Comparison of ENCODE assay signal across 22 cellular contexts in genomic region chr9:135344915-135345500, GRCh38.
DNase-seq lines count a peak whose midpoint lies in the region; ATAC-seq, FAIRE-seq and TF ChIP-seq lines count a peak whose summit lies in the region.
"Had no signal": no experiment of that assay in that cellular context is flagged by ENCODE, and none has a peak within 500 bp of the region (broad histone marks: within the 10 kb centered on the region; RNA-seq: fewer than 3 reads in every experiment).

No MANE protein-coding gene starts in this region.

- H3K9me3 Mint-ChIP-seq in chondrocyte (ENCODE audit: low read depth): no peaks in the 10 kb centered on the region

- no peaks in the 10 kb centered on the region for H3K9me3 ChIP-seq in right atrium auricular region
- H3K9me3 ChIP-seq in kidney (ENCODE audit: control insufficient read depth in 1 of 2, low read length in 2 of 2): no peaks in the 10 kb centered on the region
- H3K9me3 ChIP-seq in spleen: no peaks in the 10 kb centered on the region
- H3K9me3 ChIP-seq in prostate gland: no peaks in the 10 kb centered on the region
- H3K9me3 ChIP-seq: A549, Peyer's patch, SJSA1 had no signal

- no peak overlapping the region for H3K4me3 ChIP-seq in right atrium auricular region
- no peak overlapping the region for H3K4me3 ChIP-seq in kidney (ENCODE audit: low read length in 2 of 2)
- no peak overlapping the region for H3K4me3 ChIP-seq in spleen
- no peak overlapping the region for H3K4me3 ChIP-seq in prostate gland
- H3K4me3 ChIP-seq: A549, Peyer's patch, SJSA1 had no signal

- WGBS in spleen, 5 donors: 73 to 81% (median 77%) methylated on average over 16 to 19 of the region's 19 CpGs
- 73% methylated on average over 19 of the region's 19 CpGs for WGBS in prostate gland

- no peaks in the 10 kb centered on the region for H3K36me3 Mint-ChIP-seq in chondrocyte (ENCODE audit: low read depth)

- H3K27ac Mint-ChIP-seq in chondrocyte (ENCODE audit: unreplicated experiment): no peak overlapping the region
- H3K27ac Mint-ChIP-seq: B cell had no signal

- H3K27me3 ChIP-seq in right atrium auricular region (no peaks in the 10 kb centered on the region), spleen (replicated peaks in 1 of 7) (peaks cover 0 to 99% (median 36%) of the 10 kb centered on the region in 7 donors), prostate gland (replicated peaks; ENCODE audit: insufficient read depth) (peaks cover 14% of the 10 kb centered on the region)
- H3K27me3 ChIP-seq: Peyer's patch had no signal

- H3K27me3 Mint-ChIP-seq in chondrocyte (ENCODE audit: low read depth): peaks cover 49% of the 10 kb centered on the region

- H3K27ac ChIP-seq in right atrium auricular region (no peak overlapping the region), kidney (ENCODE audit: low read depth in 2 of 2, low read length in 2 of 2) (no peak overlapping the region), spleen (no peak overlapping the region), prostate gland (no peak overlapping the region)
- H3K27ac ChIP-seq: A549, KMS-11, Peyer's patch, SJSA1 had no signal

- TF ChIP-seq CTCF in right atrium auricular region (IDR thresholded peaks at IDR 0.05): no peak
- no peak for TF ChIP-seq CTCF in chondrocyte (IDR thresholded peaks at IDR 0.05)
- TF ChIP-seq CTCF in kidney (IDR thresholded peaks at IDR 0.05; ENCODE audit: borderline replicate concordance, extremely low read depth, insufficient read depth): no peak
- no peak for TF ChIP-seq CTCF in spleen (IDR thresholded peaks at IDR 0.05 in 8 of 11, conservative IDR thresholded peaks at IDR 0.05 in 3 of 11)
- TF ChIP-seq CTCF in prostate gland (IDR thresholded peaks at IDR 0.05): no peak

- H3K9ac ChIP-seq in kidney (ENCODE audit: low read length in 2 of 2): no peak overlapping the region
- H3K9ac ChIP-seq: KMS-11 had no signal

- H3K4me1 Mint-ChIP-seq in chondrocyte (ENCODE audit: low read depth): no peaks in the 10 kb centered on the region
- H3K4me1 Mint-ChIP-seq: B cell had no signal

- H3K36me3 ChIP-seq in right atrium auricular region (no peaks in the 10 kb centered on the region), kidney (ENCODE audit: control insufficient read depth in 1 of 2, insufficient read depth in 2 of 2, low read length in 2 of 2) (no peaks in the 10 kb centered on the region), spleen (no peaks in the 10 kb centered on the region), prostate gland (no peaks in the 10 kb centered on the region)
- H3K36me3 ChIP-seq: Peyer's patch, SJSA1 had no signal

- no peak overlapping the region for H3K4me3 Mint-ChIP-seq in chondrocyte (ENCODE audit: unreplicated experiment)
- H3K4me3 Mint-ChIP-seq: B cell had no signal

- TF ChIP-seq POLR2A in spleen (IDR thresholded peaks at IDR 0.05) (no peak), prostate gland (IDR thresholded peaks at IDR 0.05) (no peak)

- no peak for FAIRE-seq in kidney (lab: Jason Lieb, UNC)
- FAIRE-seq: A549, GM19239 had no signal

- no peak for ATAC-seq in Right ventricle myocardium inferior
- no peak for ATAC-seq in SK-N-SH treated with all-trans-retinoic acid at 6 μM for 48 hours

- no peaks in the 10 kb centered on the region for H3K4me1 ChIP-seq in right atrium auricular region
- no peaks in the 10 kb centered on the region for H3K4me1 ChIP-seq in kidney (ENCODE audit: control insufficient read depth in 1 of 2, insufficient read depth in 1 of 2, low read depth in 1 of 2, low read length in 2 of 2)
- H3K4me1 ChIP-seq in spleen: peaks cover 0 to 6% (median 2%) of the 10 kb centered on the region in 6 donors
- H3K4me1 ChIP-seq in prostate gland (replicated peaks): no peaks in the 10 kb centered on the region
- H3K4me1 ChIP-seq: A549, SJSA1 had no signal

- DNase-seq in Right ventricle myocardium inferior (ENCODE audit: missing footprints) (peak; percentile 34), right atrium auricular region (ENCODE audit: low spot score) (no peak), chondrocyte (ENCODE audit: low spot score) (peak; percentile 59), kidney (peak; percentile 40), spleen (peak; percentile 22), GOT3 (lab: John Stamatoyannopoulos, UW) (no peak), prostate gland (ENCODE audit: low spot score) (no peak)
- DNase-seq: EL, GF-D8, IMR-90, MV-4-11, NCI-H187, NCI-H2107, NCI-H226, NCI-H524 treated with DMSO at 0.1 percent for 48 hours, Peyer's patch had no signal

- intact Hi-C loops in Right ventricle myocardium inferior (cut with DNase I): loop anchor here (1.0 kb wide), 1 partner anchor 259 kb away; no protein-coding TSS in a partner anchor
- intact Hi-C loops in kidney (cut with DNase I): loop anchor here (5.0 kb wide), 1 partner anchor 258 kb away; the partner anchor contains the start of gene OLFM1
- intact Hi-C loops in spleen (cut with DNase I; ENCODE audit: low total_unique reads): loop anchor here (5.0 kb wide), 1 partner anchor 258 kb away; the partner anchor contains the start of gene OLFM1
- intact Hi-C loops in prostate gland (cut with DNase I): loop anchor here (2.0 kb wide), 1 partner anchor 258 kb away; the partner anchor contains the start of gene OLFM1

TF ChIP-seq in SK-N-SH treated with all-trans-retinoic acid at 6 μM for 48 hours, 23 proteins besides CTCF, POLR2A, EP300 and RAD21 (continues in another document):
- no peak for TF ChIP-seq ZC3H10 (CRISPR knock-in tag; IDR thresholded peaks at IDR 0.05)
- no peak for TF ChIP-seq PATZ1 (CRISPR knock-in tag; IDR thresholded peaks at IDR 0.05; ENCODE audit: borderline replicate concordance)
- TF ChIP-seq PPARA (CRISPR knock-in tag; IDR thresholded peaks at IDR 0.05; ENCODE audit: borderline replicate concordance): no peak
- TF ChIP-seq GLIS3 (CRISPR knock-in tag; IDR thresholded peaks at IDR 0.05): no peak
- TF ChIP-seq RARB (CRISPR knock-in tag; IDR thresholded peaks at IDR 0.05): no peak
- no peak for TF ChIP-seq BACH2 (CRISPR knock-in tag; IDR thresholded peaks at IDR 0.05; ENCODE audit: borderline replicate concordance)
- TF ChIP-seq ZFP30 (CRISPR knock-in tag; IDR thresholded peaks at IDR 0.05): no peak
- no peak for TF ChIP-seq SNAI2 (CRISPR knock-in tag; IDR thresholded peaks at IDR 0.05)
- TF ChIP-seq TCF4 (CRISPR knock-in tag; IDR thresholded peaks at IDR 0.05; ENCODE audit: borderline replicate concordance): no peak
- TF ChIP-seq CREB5 (CRISPR knock-in tag; IDR thresholded peaks at IDR 0.05; ENCODE audit: low read depth): no peak
- no peak for TF ChIP-seq CSRNP3 (CRISPR knock-in tag; IDR thresholded peaks at IDR 0.05)

Comparison
In these comparisons a context has a peak if more than half of its experiments do, and no peak if none do; other contexts are left out.
1. DNase-seq: peak in Right ventricle myocardium inferior (single experiment), chondrocyte (single experiment), kidney (single experiment) and spleen (single experiment); none in right atrium auricular region (single experiment), GOT3 (single experiment) and prostate gland (single experiment).